Comparison of ENCODE assay signal across 9 cellular contexts in the genomic region with DNA sequence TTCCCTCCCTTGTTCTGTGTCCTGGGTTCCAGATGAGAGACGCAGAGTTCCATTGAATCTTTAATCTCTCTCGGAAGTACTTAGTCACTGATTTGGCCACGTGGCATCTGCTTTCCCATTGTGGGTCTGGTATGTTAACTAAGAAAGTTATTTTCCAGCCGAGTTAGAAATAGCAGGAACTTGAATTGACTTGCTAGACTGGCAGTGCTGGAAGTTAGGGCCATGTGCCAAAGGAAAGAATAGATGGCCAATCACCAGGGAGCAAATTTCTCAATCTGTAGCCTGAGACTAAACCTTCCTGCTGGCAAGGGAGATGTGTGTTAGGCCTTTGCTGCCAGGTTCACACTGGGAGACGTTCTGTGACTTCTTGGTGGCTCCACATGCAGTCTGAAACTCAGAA. TPM values are rescaled to one million over a fixed set of nuclear protein-coding genes. Genes with fewer than 3 reads are reported as not detected.
DNase-seq lines count a peak whose midpoint lies in the region; ATAC-seq, FAIRE-seq and TF ChIP-seq lines count a peak whose summit lies in the region.
"Had no signal": no experiment of that assay in that cellular context is flagged by ENCODE, and none has a peak within 500 bp of the region (broad histone marks: within the 10 kb centered on the region; RNA-seq: fewer than 3 reads in every experiment).

No MANE protein-coding gene starts in this region.

- no peaks in the 10 kb centered on the region for H3K79me2 ChIP-seq in endothelial cell of umbilical vein (ENCODE audit: control insufficient read depth, insufficient read depth, low read length)

- TF ChIP-seq CTCF in endothelial cell of umbilical vein (IDR thresholded peaks at IDR 0.05; ENCODE audit: extremely low read depth in 1 of 2, insufficient read depth in 1 of 2, low read depth in 1 of 2, low read length in 2 of 2) (no peak), right lobe of liver (IDR thresholded peaks at IDR 0.05) (no peak), suprapubic skin (IDR thresholded peaks at IDR 0.05) (no peak)

- H3K4me1 ChIP-seq in endothelial cell of umbilical vein (ENCODE audit: control insufficient read depth, extremely low read depth, insufficient read depth, low read length) (peaks cover 32% of the 10 kb centered on the region), right lobe of liver (peaks cover 0 to 59% (median 13%) of the 10 kb centered on the region in 4 donors), suprapubic skin (peaks cover 34% of the 10 kb centered on the region)

- ATAC-seq in right lobe of liver (peak; percentile 58 to 77 (median 71)), HG02884 (IDR thresholded peaks at IDR 0.05; ENCODE audit: unreplicated experiment) (no peak)

- POLR2A ChIA-PET in endothelial cell of umbilical vein (lab: Charles Lee): no interaction called here

- TF ChIP-seq EP300 in suprapubic skin (IDR thresholded peaks at IDR 0.05): no peak

- H3K9ac ChIP-seq in endothelial cell of umbilical vein (replicated peaks; ENCODE audit: extremely low read depth, insufficient read depth, low read length): no peak overlapping the region

- CTCF ChIA-PET in endothelial cell of umbilical vein (lab: Charles Lee): interaction anchor here (1.6 kb wide), 1 partner anchor 42 kb away, joined by 5 read pairs; no protein-coding TSS in a partner anchor

- no peaks in the 10 kb centered on the region for H3K9me3 ChIP-seq in endothelial cell of umbilical vein (replicated peaks; ENCODE audit: control insufficient read depth, insufficient read depth, low read length)
- no peaks in the 10 kb centered on the region for H3K9me3 ChIP-seq in right lobe of liver
- H3K9me3 ChIP-seq in suprapubic skin: no peaks in the 10 kb centered on the region

- no peak overlapping the region for H2AFZ ChIP-seq in endothelial cell of umbilical vein (ENCODE audit: low read depth, low read length)

- H3K27ac ChIP-seq in endothelial cell of umbilical vein (ENCODE audit: insufficient read depth, low read depth, low read length) (peak overlapping the region; percentile 53), right lobe of liver (peak overlapping the region; percentile 54 to 68 (median 63)), suprapubic skin (peak overlapping the region; percentile 85)

- BruUV-seq in endothelial cell of umbilical vein (replicated peaks; lab: Mats Ljungman, UMichigan): no TSS peak

- FAIRE-seq in endothelial cell of umbilical vein (lab: Jason Lieb, UNC) (peak; percentile 99), GM12891 (lab: Jason Lieb, UNC) (no peak)

- 47% methylated on average over 5 of the region's 5 CpGs for WGBS in right lobe of liver (ENCODE audit: insufficient coverage, low coverage, low lambda C conversion rate, missing lambda C conversion rate)
- 36% methylated on average over 5 of the region's 5 CpGs for WGBS in suprapubic skin

- TF ChIP-seq POLR2A in endothelial cell of umbilical vein (IDR thresholded peaks at IDR 0.05; ENCODE audit: low read depth, low read length) (no peak), right lobe of liver (IDR thresholded peaks at IDR 0.05) (peak; percentile 9), suprapubic skin (IDR thresholded peaks at IDR 0.05) (no peak), GM12891 (IDR thresholded peaks at IDR 0.05; ENCODE audit: low read depth, low read length) (no peak)

- H3K27me3 ChIP-seq in endothelial cell of umbilical vein (ENCODE audit: control insufficient read depth in 2 of 2, insufficient read depth in 2 of 2, low read length in 2 of 2): no peaks in the 10 kb centered on the region
- no peaks in the 10 kb centered on the region for H3K27me3 ChIP-seq in right lobe of liver
- no peaks in the 10 kb centered on the region for H3K27me3 ChIP-seq in suprapubic skin

- H3K9me1 ChIP-seq in endothelial cell of umbilical vein (replicated peaks; ENCODE audit: control insufficient read depth, extremely low read depth, insufficient read depth, low read length): no peaks in the 10 kb centered on the region

- H3K36me3 ChIP-seq in endothelial cell of umbilical vein (ENCODE audit: control insufficient read depth in 2 of 2, extremely low read depth in 1 of 2, insufficient read depth in 2 of 2, low read length in 2 of 2) (peaks cover 0 to 8% of the 10 kb centered on the region in 2 experiments), right lobe of liver (peaks cover 0 to 4% (median 0%) of the 10 kb centered on the region in 4 donors), suprapubic skin (peaks cover 7% of the 10 kb centered on the region)

- no peaks in the 10 kb centered on the region for H4K20me1 ChIP-seq in endothelial cell of umbilical vein (replicated peaks; ENCODE audit: control insufficient read depth, extremely low read depth, insufficient read depth, low read length)

- intact Hi-C loops in endothelial cell of umbilical vein (cut with micrococcal nuclease) (loop anchor here (1.0 to 5.0 kb wide), 4 partner anchors 12 to 77 kb away; no protein-coding TSS in a partner anchor), right lobe of liver (cut with DNase I) (no loop called here)

- peak overlapping the region; percentile 26 for H3K4me2 ChIP-seq in endothelial cell of umbilical vein (ENCODE audit: insufficient read depth, low read length)

- dilution Hi-C loops in endothelial cell of umbilical vein (cut with MboI; ENCODE audit: extremely low pct_ligation_motif_present, low sequenced_read_pairs): no loop called here

- no peak overlapping the region for H3K4me3 ChIP-seq in endothelial cell of umbilical vein (replicated peaks in 1 of 3; ENCODE audit: insufficient read depth in 1 of 3, low read depth in 1 of 3, low read length in 3 of 3)
- no peak overlapping the region for H3K4me3 ChIP-seq in right lobe of liver
- no peak overlapping the region for H3K4me3 ChIP-seq in suprapubic skin

- DNase-seq in NCI-H446 treated with DMSO at 0.1 percent for 48 hours (lab: John Stamatoyannopoulos, UW) (peak; percentile 75), endothelial cell of umbilical vein (ENCODE audit: low read depth, low spot score) (peak; percentile 94), right lobe of liver (peak in 1 of 3 donors; percentile 79), suprapubic skin (ENCODE audit: low spot score in 2 of 2) (no peak), GM12891 (ENCODE audit: insufficient read length, low spot score) (no peak), NCI-H1930 (lab: John Stamatoyannopoulos, UW) (no peak), KG1 (lab: John Stamatoyannopoulos, UW) (no peak)
- DNase-seq: NCI-H146 had no signal

TF ChIP-seq in endothelial cell of umbilical vein, 7 proteins besides CTCF, POLR2A, EP300 and RAD21:
- TF ChIP-seq EZH2 (IDR thresholded peaks at IDR 0.05; ENCODE audit: borderline replicate concordance, low read depth, low read length, severe bottlenecking) (no peak), JUN (IDR thresholded peaks at IDR 0.05; ENCODE audit: borderline replicate concordance, insufficient read depth, insufficient read length, low read depth) (peak; percentile 65), GATA2 (IDR thresholded peaks at IDR 0.05; ENCODE audit: insufficient read depth, insufficient read length, low read depth, low read length) (peak; percentile 69), FOS (IDR thresholded peaks at IDR 0.05; ENCODE audit: borderline replicate concordance, insufficient read depth, low read length) (peak; percentile 62), MYC (IDR thresholded peaks at IDR 0.05; ENCODE audit: low read depth, low read length) (peak; percentile 70), POLR2AphosphoS5 (IDR thresholded peaks at IDR 0.05; ENCODE audit: insufficient read depth, low read depth, low read length) (peak; percentile 56)
- TF ChIP-seq, protein P1, sequence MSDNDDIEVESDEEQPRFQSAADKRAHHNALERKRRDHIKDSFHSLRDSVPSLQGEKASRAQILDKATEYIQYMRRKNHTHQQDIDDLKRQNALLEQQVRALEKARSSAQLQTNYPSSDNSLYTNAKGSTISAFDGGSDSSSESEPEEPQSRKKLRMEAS (IDR thresholded peaks at IDR 0.05; ENCODE audit: insufficient read depth, insufficient read length): peak; percentile 76
TF ChIP-seq in endothelial cell of umbilical vein: peak in this region for 6.

TF ChIP-seq in GM12891, 5 proteins besides CTCF, POLR2A, EP300 and RAD21:
- TF ChIP-seq POU2F2 (IDR thresholded peaks at IDR 0.05; ENCODE audit: low read depth, low read length): no peak
- TF ChIP-seq PAX5 (IDR thresholded peaks at IDR 0.05; ENCODE audit: insufficient read depth, low read length, severe bottlenecking): no peak
- no peak for TF ChIP-seq TAF1 (IDR thresholded peaks at IDR 0.05; ENCODE audit: low read depth, low read length)
- TF ChIP-seq POLR2AphosphoS5 (IDR thresholded peaks at IDR 0.05; ENCODE audit: low read depth, low read length): no peak
- TF ChIP-seq SPI1 (IDR thresholded peaks at IDR 0.05; ENCODE audit: low read depth, low read length): no peak

RNA-seq across cellular contexts. Expression of gene SLFNL1, which starts 24.2 kb away (rescaled TPM):
- total RNA-seq in endothelial cell of umbilical vein (0.29 and 0.39 TPM in 2 replicates), right lobe of liver (under 1 TPM in 3 of 6 experiments, not detected in 3; 0.06 to 0.27 (median 0.14) TPM), suprapubic skin (under 1 TPM in 3 of 4 donors, not detected in 1; 0.42 to 0.97 (median 0.60) TPM)
- 0.14 and 0.25 TPM in 2 replicates for polyA plus RNA-seq in endothelial cell of umbilical vein
- 0.03 and 0.04 TPM in 2 replicates for polyA plus RNA-seq in endothelial cell of umbilical vein (2011; cell fraction: cytosol; rRNA removed)
- polyA plus RNA-seq in endothelial cell of umbilical vein (2011; cell fraction: nucleus; rRNA removed): 0.63 and 0.84 TPM in 2 replicates
- polyA plus RNA-seq in endothelial cell of umbilical vein (2012): 0.27 and 0.40 TPM in 2 replicates
- 0.34 and 0.45 TPM in 2 replicates for polyA minus RNA-seq in endothelial cell of umbilical vein
- polyA minus RNA-seq in endothelial cell of umbilical vein (2011; cell fraction: cytosol; rRNA and poly(A)+ RNA removed): not detected
- 0.82 and 2.7 TPM in 2 replicates for polyA minus RNA-seq in endothelial cell of umbilical vein (2011; cell fraction: nucleus; rRNA and poly(A)+ RNA removed)
- 0.23 TPM for polyA plus RNA-seq in GM12891 (2012; ENCODE audit: low read depth, missing spikeins)

Comparison
In these comparisons a context has a peak if more than half of its experiments do, and no peak if none do; other contexts are left out.
1. DNase-seq: peak in NCI-H446 treated with DMSO at 0.1 percent for 48 hours (single experiment) and endothelial cell of umbilical vein (single experiment); none in suprapubic skin (0 of 2), GM12891 (single experiment), NCI-H1930 (0 of 2) and KG1 (single experiment).
2. Peak in every context shown above with its lines, with median percentiles within 50 percentile points of each other: H3K27ac ChIP-seq.